31 cellular contexts compared by ENCODE assay signal in genomic region chr5:130937046-130937445, GRCh38.
"Had no signal": no experiment of that assay in that cellular context is flagged by ENCODE, and none has a peak within 500 bp of the region (broad histone marks: within the 10 kb centered on the region; RNA-seq: fewer than 3 reads in every experiment).

No MANE protein-coding gene starts in this region.

- H3K27me3 Mint-ChIP-seq: activated CD4-positive, alpha-beta memory T cell treated with anti-CD3 and anti-CD28 coated beads, Interleukin-2, amount 10 ng/mL, durations not matched to agents 7 days and 5 days; activated CD4-positive, alpha-beta T cell treated with anti-CD3 and anti-CD28 coated beads, Interleukin-2, amount 10 ng/mL, durations not matched to agents 7 days and 5 days; activated naive CD8-positive, alpha-beta T cell; activated T-helper 17 cell treated with anti-CD3 and anti-CD28 coated beads, Interleukin-2, amount 50 U/mL, for 72 hours; central memory CD8-positive, alpha-beta T cell; dendritic cell treated with granulocyte-macrophage colony-stimulating factor and Interleukin-4, amounts not matched to agents 40 ng/mL and 50 ng/mL, for 4 days; T-helper 17 cell had no signal

- DNase-seq: activated CD4-positive, alpha-beta memory T cell treated with anti-CD3 and anti-CD28 coated beads, Interleukin-2, amount 10 ng/mL, durations not matched to agents 7 days and 5 days; activated CD4-positive, alpha-beta T cell treated with anti-CD3 and anti-CD28 coated beads for 1 hour; activated CD4-positive, alpha-beta T cell treated with anti-CD3 and anti-CD28 coated beads for 4 hours; activated CD4-positive, alpha-beta T cell treated with anti-CD3 and anti-CD28 coated beads, Interleukin-2, amount 10 ng/mL, durations not matched to agents 7 days and 5 days; activated CD4-positive, alpha-beta T cell treated with anti-CD3 and anti-CD28 coated beads, Interleukin-2, amount 50 U/mL, for 4 hours; activated CD4-positive, CD25-positive, alpha-beta regulatory T cell; activated effector memory CD4-positive, alpha-beta T cell treated with Interleukin-2 at 50 U/mL for 16 hours; activated gamma-delta T cell treated with Interleukin-2 at 50 U/mL for 16 hours; activated naive CD4-positive, alpha-beta T cell treated with anti-CD3 and anti-CD28 coated beads, Interleukin-2, amount 50 U/mL, for 16 hours; activated naive CD4-positive, alpha-beta T cell treated with Interleukin-2 at 50 U/mL for 16 hours; activated T-cell treated with anti-CD3 and anti-CD28 coated beads, Interleukin-2, amount 50 U/mL, for 4 hours; amniotic stem cell; anterior cingulate cortex; brain microvascular endothelial cell; dorsolateral prefrontal cortex; effector memory CD4-positive, alpha-beta T cell; esophagus squamous epithelium; foreskin melanocyte; heart right ventricle; T-helper 1 cell; T-helper 17 cell; T1000; WERI-Rb-1 had no signal

- H3K4me3 Mint-ChIP-seq: activated CD4-positive, alpha-beta memory T cell treated with anti-CD3 and anti-CD28 coated beads, Interleukin-2, amount 10 ng/mL, durations not matched to agents 7 days and 5 days; activated CD4-positive, alpha-beta T cell treated with anti-CD3 and anti-CD28 coated beads, Interleukin-2, amount 10 ng/mL, durations not matched to agents 7 days and 5 days; activated naive CD8-positive, alpha-beta T cell; activated T-cell treated with anti-CD3 and anti-CD28 coated beads, Interleukin-2, amount 50 U/mL, for 4 hours; activated T-helper 17 cell treated with anti-CD3 and anti-CD28 coated beads, Interleukin-2, amount 50 U/mL, for 72 hours; central memory CD8-positive, alpha-beta T cell; dendritic cell treated with granulocyte-macrophage colony-stimulating factor and Interleukin-4, amounts not matched to agents 40 ng/mL and 50 ng/mL, for 4 days; T-helper 17 cell; T-helper 2 cell treated with Interferon-gamma antibody and Interleukin-4, amounts not matched to agents 5 μg/mL and 100 μg/mL, for 36 hours had no signal

- ATAC-seq: activated T-cell treated with anti-CD3 and anti-CD28 coated beads, Interleukin-2, amount 50 U/mL, for 4 hours; activated T-helper 17 cell treated with anti-CD3 and anti-CD28 coated beads, Interleukin-2, amount 50 U/mL, for 72 hours; gastroesophageal sphincter; heart right ventricle; T-helper 17 cell had no signal

- H3K36me3 Mint-ChIP-seq: activated naive CD8-positive, alpha-beta T cell had no signal

- H3K9me3 Mint-ChIP-seq: activated CD4-positive, alpha-beta memory T cell treated with anti-CD3 and anti-CD28 coated beads, Interleukin-2, amount 10 ng/mL, durations not matched to agents 7 days and 5 days; activated CD4-positive, alpha-beta T cell treated with anti-CD3 and anti-CD28 coated beads, Interleukin-2, amount 10 ng/mL, durations not matched to agents 7 days and 5 days; activated T-helper 17 cell treated with anti-CD3 and anti-CD28 coated beads, Interleukin-2, amount 50 U/mL, for 72 hours; central memory CD8-positive, alpha-beta T cell; dendritic cell treated with granulocyte-macrophage colony-stimulating factor and Interleukin-4, amounts not matched to agents 40 ng/mL and 50 ng/mL, for 4 days; T-helper 2 cell treated with Interferon-gamma antibody and Interleukin-4, amounts not matched to agents 5 μg/mL and 100 μg/mL, for 36 hours had no signal

- H3K36me3 ChIP-seq: brain microvascular endothelial cell, esophagus squamous epithelium, gastroesophageal sphincter, heart right ventricle, WERI-Rb-1 had no signal

- H3K27ac ChIP-seq: brain microvascular endothelial cell, coronary artery, dorsolateral prefrontal cortex, epithelial cell of prostate, esophagus squamous epithelium, gastroesophageal sphincter, heart right ventricle, WERI-Rb-1 had no signal

- H3K4me1 ChIP-seq: esophagus squamous epithelium, gastroesophageal sphincter, heart right ventricle had no signal

- H3K4me1 Mint-ChIP-seq: activated CD4-positive, alpha-beta memory T cell treated with anti-CD3 and anti-CD28 coated beads, Interleukin-2, amount 10 ng/mL, durations not matched to agents 7 days and 5 days; activated CD4-positive, alpha-beta T cell treated with anti-CD3 and anti-CD28 coated beads, Interleukin-2, amount 10 ng/mL, durations not matched to agents 7 days and 5 days; activated T-helper 17 cell treated with anti-CD3 and anti-CD28 coated beads, Interleukin-2, amount 50 U/mL, for 72 hours; central memory CD8-positive, alpha-beta T cell had no signal

- H3K9me3 ChIP-seq: esophagus squamous epithelium had no signal

- H3K27me3 ChIP-seq: brain microvascular endothelial cell, dorsolateral prefrontal cortex, esophagus squamous epithelium, gastroesophageal sphincter, heart right ventricle had no signal

- H3K4me3 ChIP-seq: coronary artery, dorsolateral prefrontal cortex, esophagus squamous epithelium, gastroesophageal sphincter, heart right ventricle had no signal

- H3K27ac Mint-ChIP-seq: activated CD4-positive, alpha-beta memory T cell treated with anti-CD3 and anti-CD28 coated beads, Interleukin-2, amount 10 ng/mL, durations not matched to agents 7 days and 5 days; activated CD4-positive, alpha-beta T cell treated with anti-CD3 and anti-CD28 coated beads, Interleukin-2, amount 10 ng/mL, durations not matched to agents 7 days and 5 days; activated naive CD8-positive, alpha-beta T cell; activated T-helper 17 cell treated with anti-CD3 and anti-CD28 coated beads, Interleukin-2, amount 50 U/mL, for 72 hours; dendritic cell treated with granulocyte-macrophage colony-stimulating factor and Interleukin-4, amounts not matched to agents 40 ng/mL and 50 ng/mL, for 4 days; T-helper 17 cell; T-helper 2 cell treated with Interferon-gamma antibody and Interleukin-4, amounts not matched to agents 5 μg/mL and 100 μg/mL, for 36 hours had no signal
